ENCODE assay signal across 17 cellular contexts in genomic region chr6:110689275-110689935, GRCh38.
DNase-seq lines count a peak whose midpoint lies in the region; ATAC-seq and TF ChIP-seq lines count a peak whose summit lies in the region.
"Had no signal": no experiment of that assay in that cellular context is flagged by ENCODE, and none has a peak within 500 bp of the region (broad histone marks: within the 10 kb centered on the region; RNA-seq: fewer than 3 reads in every experiment).

No MANE protein-coding gene starts in this region.

- H3K4me3 ChIP-seq in epithelial cell of esophagus (ENCODE audit: low read length) (no peak overlapping the region), upper lobe of left lung (no peak overlapping the region), GM23248 (no peak overlapping the region)

- TF ChIP-seq POLR2A in upper lobe of left lung (IDR thresholded peaks at IDR 0.05) = no peak

- peaks cover 4% of the 10 kb centered on the region for H3K36me3 Mint-ChIP-seq in activated T-cell treated with anti-CD3 and anti-CD28 coated beads, Interleukin-2, amount 50 U/mL, for 4 hours (ENCODE audit: insufficient read depth)
- H3K36me3 Mint-ChIP-seq in activated T-cell treated with anti-CD3 and anti-CD28 coated beads, Interleukin-2, amount 50 U/mL, for 72 hours (ENCODE audit: insufficient read depth in 2 of 2) = no peaks in the 10 kb centered on the region

- H3K4me1 ChIP-seq in upper lobe of left lung = peaks cover 17 to 34% (median 25%) of the 10 kb centered on the region in 4 donors
- H3K4me1 ChIP-seq in GM23248 (ENCODE audit: insufficient read depth) = no peaks in the 10 kb centered on the region

- no peak overlapping the region for H2AFZ ChIP-seq in GM23248

- peaks cover 30% of the 10 kb centered on the region for H3K4me1 Mint-ChIP-seq in activated T-cell treated with anti-CD3 and anti-CD28 coated beads, Interleukin-2, amount 50 U/mL, for 4 hours (ENCODE audit: low read depth)
- peaks cover 10% of the 10 kb centered on the region for H3K4me1 Mint-ChIP-seq in activated T-cell treated with anti-CD3 and anti-CD28 coated beads, Interleukin-2, amount 50 U/mL, for 72 hours (ENCODE audit: low read depth)

- no peak for DNase-seq in activated T-cell treated with anti-CD3 and anti-CD28 coated beads, Interleukin-2, amount 50 U/mL, for 4 hours
- DNase-seq in activated T-cell treated with anti-CD3 and anti-CD28 coated beads, Interleukin-2, amount 50 U/mL, for 72 hours = no peak
- DNase-seq in NCI-H69 (lab: John Stamatoyannopoulos, UW) (peak; percentile 86), epithelial cell of esophagus (ENCODE audit: low read depth) (peak; percentile 11), upper lobe of left lung (no peak), SKM-1 treated with dmso at 0.1 percent for 144 hours (lab: John Stamatoyannopoulos, UW; ENCODE audit: unreplicated experiment) (no peak), GM23248 (no peak), RKO (ENCODE audit: low spot score) (no peak)
- DNase-seq: activated CD4-positive, alpha-beta T cell treated with anti-CD3 and anti-CD28 coated beads for 4 hours; activated naive CD4-positive, alpha-beta T cell; foreskin fibroblast; GOT3; kidney glomerular epithelial cell; NCI-H446 treated with DMSO at 0.1 percent for 48 hours; SK-N-SH; stimulated activated naive B cell treated with anti-CD40 and anti-IgM and Interleukin-4, amounts not matched to agents 10 μg/mL and 1 μg/mL and 100 μg/mL, for 72 hours had no signal

- WGBS in upper lobe of left lung, 2 donors = 82 to 89% methylated on average over 5 to 6 of the region's 6 CpGs
- 91 to 96% methylated on average over 6 of the region's 6 CpGs for WGBS in GM23248 (ENCODE audit: low coverage in 1 of 2, low lambda C conversion rate in 2 of 2, missing lambda C conversion rate in 2 of 2), 2 experiments

- no peaks in the 10 kb centered on the region for H3K27me3 ChIP-seq in upper lobe of left lung
- no peaks in the 10 kb centered on the region for H3K27me3 ChIP-seq in GM23248 (replicated peaks; ENCODE audit: insufficient read depth)

- no peaks in the 10 kb centered on the region for H4K20me1 ChIP-seq in GM23248 (ENCODE audit: insufficient read depth)

- no peaks in the 10 kb centered on the region for H3K9me3 ChIP-seq in upper lobe of left lung
- no peaks in the 10 kb centered on the region for H3K9me3 ChIP-seq in GM23248 (ENCODE audit: low read depth)
- H3K9me3 ChIP-seq: SK-N-SH had no signal

- no peaks in the 10 kb centered on the region for H3K9me3 Mint-ChIP-seq in activated T-cell treated with anti-CD3 and anti-CD28 coated beads, Interleukin-2, amount 50 U/mL, for 4 hours
- H3K9me3 Mint-ChIP-seq in activated T-cell treated with anti-CD3 and anti-CD28 coated beads, Interleukin-2, amount 50 U/mL, for 72 hours = peaks cover 0 to 2% of the 10 kb centered on the region in 2 donors

- in situ Hi-C loops in GM23248 (cut with MboI) = loop anchor here (10.0 kb wide), 1 partner anchor 265 kb away; the partner anchor contains the start of gene GTF3C6

- no peaks in the 10 kb centered on the region for H3K27me3 Mint-ChIP-seq in activated T-cell treated with anti-CD3 and anti-CD28 coated beads, Interleukin-2, amount 50 U/mL, for 4 hours (ENCODE audit: low read depth)
- no peaks in the 10 kb centered on the region for H3K27me3 Mint-ChIP-seq in activated T-cell treated with anti-CD3 and anti-CD28 coated beads, Interleukin-2, amount 50 U/mL, for 72 hours (ENCODE audit: low read depth)
- H3K27me3 Mint-ChIP-seq: IgD-negative memory B cell; stimulated activated naive B cell treated with anti-CD40 and anti-IgM and Interleukin-4, amounts not matched to agents 10 μg/mL and 1 μg/mL and 100 μg/mL, for 72 hours had no signal

- H3K36me3 ChIP-seq in upper lobe of left lung = no peaks in the 10 kb centered on the region
- no peaks in the 10 kb centered on the region for H3K36me3 ChIP-seq in GM23248 (ENCODE audit: low read depth)

- TF ChIP-seq EP300 in upper lobe of left lung (IDR thresholded peaks at IDR 0.05) = no peak

- no peaks in the 10 kb centered on the region for H3F3A ChIP-seq in GM23248 (ENCODE audit: insufficient read depth)

- H3K9ac ChIP-seq in GM23248 = no peak overlapping the region
- H3K9ac ChIP-seq: SK-N-SH had no signal

- H3K4me2 ChIP-seq in GM23248 (ENCODE audit: unreplicated experiment) = no peak overlapping the region
- H3K4me2 ChIP-seq: SK-N-SH had no signal

- no peaks in the 10 kb centered on the region for H3K79me2 ChIP-seq in GM23248 (ENCODE audit: insufficient read depth)

- ATAC-seq in activated T-cell treated with anti-CD3 and anti-CD28 coated beads, Interleukin-2, amount 50 U/mL, for 4 hours = peak; percentile 32 to 40
- ATAC-seq in activated T-cell treated with anti-CD3 and anti-CD28 coated beads, Interleukin-2, amount 50 U/mL, for 72 hours (replicated peaks in 1 of 2) = no peak
- peak; percentile 11 to 32 for ATAC-seq in upper lobe of left lung (ENCODE audit: low FRiP score in 2 of 2)

- H3K4me3 Mint-ChIP-seq in activated T-cell treated with anti-CD3 and anti-CD28 coated beads, Interleukin-2, amount 50 U/mL, for 4 hours = no peak overlapping the region
- H3K4me3 Mint-ChIP-seq in activated T-cell treated with anti-CD3 and anti-CD28 coated beads, Interleukin-2, amount 50 U/mL, for 72 hours = no peak overlapping the region
- H3K4me3 Mint-ChIP-seq: IgD-negative memory B cell; stimulated activated naive B cell treated with anti-CD40 and anti-IgM and Interleukin-4, amounts not matched to agents 10 μg/mL and 1 μg/mL and 100 μg/mL, for 72 hours had no signal

- H3K9me2 ChIP-seq in GM23248 (ENCODE audit: insufficient read depth) = no peaks in the 10 kb centered on the region
- H3K9me2 ChIP-seq: SK-N-SH had no signal

- TF ChIP-seq CTCF in epithelial cell of esophagus (IDR thresholded peaks at IDR 0.05; ENCODE audit: insufficient read depth, low read depth, low read length, missing control alignments) = no peak
- TF ChIP-seq CTCF in upper lobe of left lung (IDR thresholded peaks at IDR 0.05) = no peak

- H3K27ac ChIP-seq in upper lobe of left lung (peak overlapping the region in 1 of 4 donors; percentile 30), GM23248 (no peak overlapping the region)

- H3K27ac Mint-ChIP-seq in activated T-cell treated with anti-CD3 and anti-CD28 coated beads, Interleukin-2, amount 50 U/mL, for 72 hours = no peak overlapping the region
- H3K27ac Mint-ChIP-seq: IgD-negative memory B cell; stimulated activated naive B cell treated with anti-CD40 and anti-IgM and Interleukin-4, amounts not matched to agents 10 μg/mL and 1 μg/mL and 100 μg/mL, for 72 hours had no signal

Comparison
In these comparisons a context has a peak if more than half of its experiments do, and no peak if none do; other contexts are left out.
1. ATAC-seq: peak in activated T-cell treated with anti-CD3 and anti-CD28 coated beads, Interleukin-2, amount 50 U/mL, for 4 hours (2 of 2) and upper lobe of left lung (2 of 2); none in activated T-cell treated with anti-CD3 and anti-CD28 coated beads, Interleukin-2, amount 50 U/mL, for 72 hours (0 of 2).
2. DNase-seq: peak in NCI-H69 (single experiment) and epithelial cell of esophagus (single experiment); none in activated T-cell treated with anti-CD3 and anti-CD28 coated beads, Interleukin-2, amount 50 U/mL, for 4 hours (single experiment), activated T-cell treated with anti-CD3 and anti-CD28 coated beads, Interleukin-2, amount 50 U/mL, for 72 hours (0 of 2), upper lobe of left lung (0 of 2), SKM-1 treated with dmso at 0.1 percent for 144 hours (single experiment), GM23248 (single experiment) and RKO (single experiment).